ENCODE assay signal across 25 cellular contexts in genomic region chr3:11389570-11390268, GRCh38.
A peak's percentile ranks its signal among the peaks of the same experiment; 100 is the strongest.
DNase-seq lines count a peak whose midpoint lies in the region; ATAC-seq and TF ChIP-seq lines count a peak whose summit lies in the region.
"Had no signal": no experiment of that assay in that cellular context is flagged by ENCODE, and none has a peak within 500 bp of the region (broad histone marks: within the 10 kb centered on the region; RNA-seq: fewer than 3 reads in every experiment).

No MANE protein-coding gene starts in this region.

- H3K9me3 ChIP-seq in Panc1 (ENCODE audit: control insufficient read depth, insufficient read depth, low read depth, low read length) (no peaks in the 10 kb centered on the region), fibroblast of lung (ENCODE audit: control insufficient read depth, insufficient read depth, low read depth, low read length) (no peaks in the 10 kb centered on the region), osteoblast (ENCODE audit: low read depth, low read length) (no peaks in the 10 kb centered on the region)
- H3K9me3 ChIP-seq: pancreas, Peyer's patch, thoracic aorta had no signal

- CTCF ChIA-PET in Panc1 (lab: Charles Lee): no interaction called here

- no TSS peak for BruUV-seq in Panc1 (replicated peaks; lab: Mats Ljungman, UMichigan)

- no peak for ATAC-seq in Panc1
- no peak for ATAC-seq in GM21529 (IDR thresholded peaks at IDR 0.05; ENCODE audit: unreplicated experiment)
- ATAC-seq: activated CD4-positive, alpha-beta T cell treated with anti-CD3 and anti-CD28 coated beads for 36 hours; foreskin keratinocyte; HCT116; natural killer cell had no signal

- DNase-seq in Daoy (ENCODE audit: low read depth): peak; percentile 6
- DNase-seq in Panc1 (ENCODE audit: low read depth, low spot score): no peak
- DNase-seq in fibroblast of lung (ENCODE audit: low read depth in 2 of 2): peak; percentile 57 to 88
- no peak for DNase-seq in osteoblast (ENCODE audit: insufficient read length, low spot score, missing footprints)
- no peak for DNase-seq in NCI-H2196 treated with DMSO at 0.1 percent for 48 hours (lab: John Stamatoyannopoulos, UW; ENCODE audit: unreplicated experiment)
- DNase-seq in amygdala (lab: John Stamatoyannopoulos, UW): no peak
- no peak for DNase-seq in D341Med (ENCODE audit: low spot score)
- DNase-seq: activated CD4-positive, alpha-beta T cell treated with anti-CD3 and anti-CD28 coated beads for 36 hours; activated T-cell treated with anti-CD3 and anti-CD28 coated beads, Interleukin-2, amount 50 U/mL, for 24 hours; EL; foreskin keratinocyte; left ventricle myocardium superior; natural killer cell; NCI-H1105; NCI-H2029; NCI-H510A; pancreas; Peyer's patch; right cardiac atrium; stimulated activated CD4-positive, alpha-beta T cell treated with anti-CD3 and anti-CD28 coated beads, Interleukin-12 subunit alpha, Interleukin-12 subunit beta, amount 100 ng/mL, for 4 hours; stimulated activated CD4-positive, alpha-beta T cell treated with anti-CD3 and anti-CD28 coated beads, Interleukin-4, amount 100 ng/mL, for 4 hours; stimulated activated naive CD4-positive, alpha-beta T cell treated with Interleukin-2 at 50 U/mL for 16 hours had no signal

- in situ Hi-C loops in Panc1 (cut with HindIII; ENCODE audit: low pct_unique_long_range_greater_than_20kb, low sequenced_read_pairs): no loop called here

- intact Hi-C loops in Panc1 (cut with micrococcal nuclease; ENCODE audit: unreplicated experiment): no loop called here

- H3K79me2 ChIP-seq in fibroblast of lung (ENCODE audit: control insufficient read depth, insufficient read depth, low read length) (no peaks in the 10 kb centered on the region), osteoblast (ENCODE audit: insufficient read depth, low read length) (peaks cover 4% of the 10 kb centered on the region)

- no peak overlapping the region for H3K9ac ChIP-seq in fibroblast of lung (ENCODE audit: insufficient read depth, low read length)

- H3K4me1 ChIP-seq in Panc1 (ENCODE audit: control insufficient read depth, insufficient read depth, low read length) (peaks cover 18% of the 10 kb centered on the region), fibroblast of lung (ENCODE audit: control insufficient read depth, extremely low read depth, insufficient read depth, low read length) (no peaks in the 10 kb centered on the region), osteoblast (ENCODE audit: insufficient read depth, low read length) (peaks cover 54% of the 10 kb centered on the region)

- TF ChIP-seq CTCF in Panc1 (IDR thresholded peaks at IDR 0.05): no peak
- no peak for TF ChIP-seq CTCF in fibroblast of lung (conservative IDR thresholded peaks at IDR 0.05 in 1 of 2, IDR thresholded peaks at IDR 0.05 in 1 of 2; ENCODE audit: low read depth in 1 of 2, low read length in 2 of 2)
- TF ChIP-seq CTCF in osteoblast (IDR thresholded peaks at IDR 0.05; ENCODE audit: extremely low read depth, low read depth, low read length): no peak

- no peaks in the 10 kb centered on the region for H3K27me3 ChIP-seq in Panc1 (ENCODE audit: control insufficient read depth, insufficient read depth, low read length)
- H3K27me3 ChIP-seq in fibroblast of lung (ENCODE audit: control insufficient read depth, insufficient read depth, low read length): no peaks in the 10 kb centered on the region
- no peaks in the 10 kb centered on the region for H3K27me3 ChIP-seq in osteoblast (ENCODE audit: insufficient read depth, low read length)
- H3K27me3 ChIP-seq: foreskin keratinocyte, pancreas, Peyer's patch had no signal

- H3K36me3 ChIP-seq in Panc1 (ENCODE audit: control insufficient read depth, insufficient read depth, low read length) (no peaks in the 10 kb centered on the region), fibroblast of lung (ENCODE audit: control insufficient read depth, insufficient read depth, low read length) (no peaks in the 10 kb centered on the region), osteoblast (ENCODE audit: insufficient read depth, low read length) (no peaks in the 10 kb centered on the region)
- H3K36me3 ChIP-seq: pancreas, Peyer's patch, thoracic aorta had no signal

- POLR2A ChIA-PET in Panc1 (lab: Charles Lee): no interaction called here

- H3K4me3 ChIP-seq in Panc1 (ENCODE audit: low read depth in 2 of 2, low read length in 2 of 2) (no peak overlapping the region), fibroblast of lung (replicated peaks in 1 of 4; ENCODE audit: control extremely low read depth in 1 of 4, insufficient read depth in 1 of 4, low read depth in 3 of 4, low read length in 4 of 4) (no peak overlapping the region), osteoblast (ENCODE audit: insufficient read depth, low read length) (no peak overlapping the region)
- H3K4me3 ChIP-seq: pancreas, Peyer's patch, thoracic aorta had no signal

- no peaks in the 10 kb centered on the region for H4K20me1 ChIP-seq in fibroblast of lung (ENCODE audit: control insufficient read depth, extremely low read depth, insufficient read depth, low read length)
- H4K20me1 ChIP-seq in osteoblast (ENCODE audit: insufficient read depth, low read length): no peaks in the 10 kb centered on the region

- H2AFZ ChIP-seq in fibroblast of lung (ENCODE audit: low read length) (no peak overlapping the region), osteoblast (ENCODE audit: low read length) (no peak overlapping the region)

- peak overlapping the region; percentile 68; the same call in 1 of the 2 replicates for H3K27ac ChIP-seq in Panc1 (ENCODE audit: low read length)
- H3K27ac ChIP-seq in fibroblast of lung (ENCODE audit: insufficient read depth, low read length): no peak overlapping the region
- H3K27ac ChIP-seq in osteoblast (ENCODE audit: low read depth, low read length): peak overlapping the region; percentile 48
- H3K27ac ChIP-seq: foreskin keratinocyte, pancreas, Peyer's patch had no signal

- no peak overlapping the region for H3K4me2 ChIP-seq in fibroblast of lung (ENCODE audit: extremely low read depth, insufficient read depth, low read length)
- peak overlapping the region; percentile 3 for H3K4me2 ChIP-seq in osteoblast (ENCODE audit: insufficient read depth, low read length)

Comparison
In these comparisons a context has a peak if more than half of its experiments do, and no peak if none do; other contexts are left out.
1. DNase-seq: peak in Daoy (single experiment) and fibroblast of lung (2 of 2); none in Panc1 (single experiment), osteoblast (single experiment), NCI-H2196 treated with DMSO at 0.1 percent for 48 hours (single experiment), amygdala (0 of 56) and D341Med (single experiment).